21 cellular contexts compared by ENCODE assay signal in genomic region chr2:238925816-238926215, GRCh38.
"Had no signal": no experiment of that assay in that cellular context is flagged by ENCODE, and none has a peak within 500 bp of the region (broad histone marks: within the 10 kb centered on the region; RNA-seq: fewer than 3 reads in every experiment).

No MANE protein-coding gene starts in this region.

- ATAC-seq: activated CD8-positive, alpha-beta memory T cell treated with anti-CD3 and anti-CD28 coated beads, Interleukin-2, amount 10 ng/mL, durations not matched to agents 7 days and 5 days; Panc1 had no signal

- DNase-seq: activated CD4-positive, alpha-beta T cell treated with anti-CD3 and anti-CD28 coated beads for 48 hours; activated CD4-positive, alpha-beta T cell treated with anti-CD3 and anti-CD28 coated beads, Interleukin-2, amount 50 U/mL, for 4 hours; activated CD4-positive, CD25-positive, alpha-beta regulatory T cell treated with anti-CD3 and anti-CD28 coated beads, Interleukin-2, amount 50 U/mL, for 72 hours; activated CD8-positive, alpha-beta memory T cell treated with anti-CD3 and anti-CD28 coated beads, Interleukin-2, amount 10 ng/mL, durations not matched to agents 7 days and 5 days; activated gamma-delta T cell; activated naive CD4-positive, alpha-beta T cell treated with anti-CD3 and anti-CD28 coated beads for 36 hours; activated T-cell treated with anti-CD3 and anti-CD28 coated beads, Interleukin-2, amount 50 U/mL, for 24 hours; amygdala; Kasumi-1; KBM-7; NCI-H1105 treated with DMSO at 0.1 percent for 48 hours; NCI-H1436 treated with DMSO at 0.1 percent for 48 hours; NCI-H187; NCI-H2081; NCI-H510A treated with DMSO at 0.1 percent for 48 hours; NCI-H69; NK-92 treated with Interleukin-12 subunit alpha and Interleukin-12 subunit beta, amount 100 ng/mL, for 24 hours; OCI-M1; RPMI8226; SHP77 treated with DMSO at 0.1 percent for 48 hours had no signal
